ENCODE assay signal across 1 cellular context in the genomic region with DNA sequence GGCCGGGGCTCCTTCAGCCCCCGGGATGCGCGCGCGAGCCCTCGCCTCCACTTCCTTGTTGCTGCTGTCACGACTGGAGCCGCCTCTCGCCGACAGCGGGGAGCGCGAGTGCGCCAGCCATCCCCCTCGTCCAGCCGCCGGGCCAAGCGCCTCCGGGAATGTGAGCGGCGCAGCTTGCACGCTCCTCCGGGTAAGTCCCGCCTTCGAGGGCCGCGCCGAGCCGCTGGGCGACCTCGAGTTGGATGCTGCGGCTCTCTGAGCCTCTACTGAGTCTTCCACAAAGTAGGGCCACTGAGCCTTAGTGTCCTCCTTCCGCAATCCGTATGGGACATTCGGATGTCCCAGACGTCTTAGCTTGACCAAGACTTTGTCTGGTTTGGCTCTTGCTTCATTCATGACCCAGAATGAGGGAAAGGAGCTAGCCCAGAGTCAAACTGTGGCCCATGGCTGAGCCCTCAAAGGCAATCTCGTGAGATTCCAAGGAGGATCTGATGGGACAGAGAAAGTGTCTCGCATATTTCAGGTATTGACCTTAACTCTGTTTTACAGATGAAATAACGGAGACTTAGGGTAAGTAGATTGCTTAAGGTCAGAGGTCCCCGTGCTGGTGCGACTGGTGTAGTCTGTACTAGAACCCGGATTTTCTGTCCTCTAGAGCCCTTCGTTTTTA.
TF ChIP-seq lines count a peak whose summit lies in the region.

No MANE protein-coding gene starts in this region.

TF ChIP-seq in endothelial cell of umbilical vein, 7 proteins besides CTCF, POLR2A, EP300 and RAD21:
- no peak for TF ChIP-seq JUN (IDR thresholded peaks at IDR 0.05; ENCODE audit: borderline replicate concordance, insufficient read depth, insufficient read length, low read depth)
TF ChIP-seq in endothelial cell of umbilical vein: peak in this region for 0.
